Comparison of ENCODE assay signal across 9 cellular contexts in genomic region chr1:156090822-156091188, GRCh38. TPM values are rescaled to one million over a fixed set of nuclear protein-coding genes. Genes with fewer than 3 reads are reported as not detected.
DNase-seq lines count a peak whose midpoint lies in the region; ATAC-seq, FAIRE-seq and TF ChIP-seq lines count a peak whose summit lies in the region.
"Had no signal": no experiment of that assay in that cellular context is flagged by ENCODE, and none has a peak within 500 bp of the region (broad histone marks: within the 10 kb centered on the region; RNA-seq: fewer than 3 reads in every experiment).

No MANE protein-coding gene starts in this region.

- FAIRE-seq in D721Med (lab: Jason Lieb, UNC) = peak; percentile 85
- FAIRE-seq: TTC549 had no signal

- H3K27me3 Mint-ChIP-seq in central memory CD8-positive, alpha-beta T cell = peaks cover 35% of the 10 kb centered on the region

- TF ChIP-seq CTCF in D721Med (IDR thresholded peaks at IDR 0.05; ENCODE audit: insufficient read depth, missing control alignments) = peak; percentile 90

- H3K27ac Mint-ChIP-seq in central memory CD8-positive, alpha-beta T cell (ENCODE audit: low read depth) = peak overlapping the region; percentile 8

- peak; percentile 88 for DNase-seq in D721Med (ENCODE audit: insufficient read length, low spot score)
- DNase-seq in NCI-H345 (lab: John Stamatoyannopoulos, UW) = peak; percentile 99
- peak; percentile 87 to 90 for DNase-seq in activated CD4-positive, alpha-beta T cell treated with anti-CD3 and anti-CD28 coated beads for 24 hours (ENCODE audit: low read depth in 2 of 2)
- peak; percentile 75 to 81 for DNase-seq in central memory CD8-positive, alpha-beta T cell (ENCODE audit: low spot score in 2 of 2)
- peak; percentile 86 for DNase-seq in left lobe of liver (ENCODE audit: low spot score)
- peak; percentile 87 to 95 for DNase-seq in stimulated activated CD4-positive, alpha-beta T cell treated with anti-CD3 and anti-CD28 coated beads, Interleukin-4, amount 100 ng/mL, for 48 hours (ENCODE audit: low read depth in 2 of 2)

- peaks cover 10% of the 10 kb centered on the region for H3K4me1 Mint-ChIP-seq in central memory CD8-positive, alpha-beta T cell

- no peak overlapping the region for H3K4me3 Mint-ChIP-seq in central memory CD8-positive, alpha-beta T cell

- no peaks in the 10 kb centered on the region for H3K36me3 Mint-ChIP-seq in central memory CD8-positive, alpha-beta T cell (ENCODE audit: insufficient read depth)

- H3K9me3 Mint-ChIP-seq in central memory CD8-positive, alpha-beta T cell = no peaks in the 10 kb centered on the region

- ATAC-seq in HG02759 (IDR thresholded peaks at IDR 0.05; ENCODE audit: unreplicated experiment) (peak; percentile 71), left lobe of liver (peak; percentile 86), HG02938 (IDR thresholded peaks at IDR 0.05; ENCODE audit: unreplicated experiment) (no peak)
- ATAC-seq in central memory CD8-positive, alpha-beta T cell (replicated peaks; ENCODE audit: extremely low read depth, poor library complexity, severe bottlenecking) = peak; percentile 98

RNA-seq across cellular contexts. Expression of gene MEX3A, which starts 8.5 kb away (rescaled TPM):
- total RNA-seq in left lobe of liver = 1.1 TPM

RNA-seq across cellular contexts. Expression of gene LMNA, which starts 23.7 kb away (rescaled TPM):
- 120 TPM for total RNA-seq in left lobe of liver

RNA-seq across cellular contexts. Expression of gene RAB25, which starts 29.8 kb away (rescaled TPM):
- total RNA-seq in left lobe of liver = 1.7 TPM

RNA-seq across cellular contexts. Expression of gene LAMTOR2, which starts 36.2 kb away (rescaled TPM):
- total RNA-seq in left lobe of liver = 66.6 TPM

RNA-seq across cellular contexts. Expression of gene UBQLN4, which starts 37.2 kb away (rescaled TPM):
- 21.2 TPM for total RNA-seq in left lobe of liver
